21 cellular contexts compared by ENCODE assay signal in genomic region chr13:113142876-113143275, GRCh38. TPM values are rescaled to one million over a fixed set of nuclear protein-coding genes. Genes with fewer than 3 reads are reported as not detected.
DNase-seq lines count a peak whose midpoint lies in the region; ATAC-seq and TF ChIP-seq lines count a peak whose summit lies in the region.
"Had no signal": no experiment of that assay in that cellular context is flagged by ENCODE, and none has a peak within 500 bp of the region (broad histone marks: within the 10 kb centered on the region; RNA-seq: fewer than 3 reads in every experiment).

No MANE protein-coding gene starts in this region.

- H3K27me3 Mint-ChIP-seq in type B pancreatic cell: peaks cover under 1% of the 10 kb centered on the region

- intact Hi-C loops in Right ventricle myocardium inferior (cut with DNase I) (no loop called here), Right ventricle myocardium superior (cut with DNase I) (no loop called here), sciatic nerve (cut with DNase I) (no loop called here)

- no peak for TF ChIP-seq CTCF in coronary artery (IDR thresholded peaks at IDR 0.05)
- TF ChIP-seq CTCF in type B pancreatic cell (conservative IDR thresholded peaks at IDR 0.05): no peak

- no peaks in the 10 kb centered on the region for H3K9me3 Mint-ChIP-seq in type B pancreatic cell

- DNase-seq in Right ventricle myocardium inferior (ENCODE audit: missing footprints): peak; percentile 30
- no peak for DNase-seq in Right ventricle myocardium superior
- peak; percentile 53 for DNase-seq in coronary artery (ENCODE audit: low spot score)
- DNase-seq in mesenteric fat pad (ENCODE audit: low spot score): peak; percentile 74
- DNase-seq in type B pancreatic cell (ENCODE audit: extremely low spot score, unreplicated experiment): peak; percentile 68
- DNase-seq in NCI-H2227 (lab: John Stamatoyannopoulos, UW; ENCODE audit: unreplicated experiment): no peak
- no peak for DNase-seq in sciatic nerve (ENCODE audit: low spot score)
- no peak for DNase-seq in NCI-H1417 (lab: John Stamatoyannopoulos, UW)
- DNase-seq: NCI-H1105, NCI-H1694, NCI-H2081, NCI-H2171, NCI-H524 treated with DMSO at 0.1 percent for 48 hours, NCI-H82, SJCRH30 had no signal

- no peak overlapping the region for H3K4me3 Mint-ChIP-seq in type B pancreatic cell
- H3K4me3 Mint-ChIP-seq: B cell, CD14-positive monocyte, IgD-negative memory B cell had no signal

- H3K27ac Mint-ChIP-seq in type B pancreatic cell: no peak overlapping the region
- H3K27ac Mint-ChIP-seq: B cell, IgD-negative memory B cell had no signal

- no peaks in the 10 kb centered on the region for H3K36me3 Mint-ChIP-seq in type B pancreatic cell
- H3K36me3 Mint-ChIP-seq: CD14-positive monocyte, IgD-negative memory B cell had no signal

- no peak overlapping the region for H3K27ac ChIP-seq in coronary artery
- H3K27ac ChIP-seq: SJCRH30 had no signal

- no peaks in the 10 kb centered on the region for H3K4me1 Mint-ChIP-seq in type B pancreatic cell (ENCODE audit: unreplicated experiment)
- H3K4me1 Mint-ChIP-seq: B cell had no signal

- H3K4me3 ChIP-seq in coronary artery: no peak overlapping the region
- H3K4me3 ChIP-seq: HAP-1, SJCRH30 had no signal

- ATAC-seq in Right ventricle myocardium inferior (no peak), Right ventricle myocardium superior (ENCODE audit: poor library complexity) (no peak), sciatic nerve (no peak)
- ATAC-seq: Panc1 had no signal

RNA-seq across cellular contexts. Expression of gene PROZ, which starts 15.6 kb away (rescaled TPM):
- total RNA-seq in Right ventricle myocardium inferior (not detected), Right ventricle myocardium superior (not detected), mesenteric fat pad (not detected), type B pancreatic cell (ENCODE audit: low replicate concordance) (not detected in 2 replicates), sciatic nerve (not detected)
- total RNA-seq: A172, B cell, SJCRH30 had no signal

RNA-seq across cellular contexts. Expression of gene F10, which starts 20.3 kb away (rescaled TPM):
- total RNA-seq in Right ventricle myocardium inferior (5.2 TPM), Right ventricle myocardium superior (4.5 TPM), mesenteric fat pad (6.6 TPM), type B pancreatic cell (ENCODE audit: low replicate concordance) (34.4 and 53.6 TPM in 2 replicates), sciatic nerve (14.2 TPM)
- total RNA-seq: B cell had no signal

RNA-seq across cellular contexts. Expression of gene F7, which starts 37.3 kb away (rescaled TPM):
- total RNA-seq in Right ventricle myocardium inferior (not detected), Right ventricle myocardium superior (0.08 TPM), mesenteric fat pad (0.35 TPM), type B pancreatic cell (ENCODE audit: low replicate concordance) (3.0 and 5.3 TPM in 2 replicates), sciatic nerve (0.27 TPM)
- total RNA-seq: A172, B cell, SJCRH30 had no signal

Comparison
In these comparisons a context has a peak if more than half of its experiments do, and no peak if none do; other contexts are left out.
1. DNase-seq: peak in Right ventricle myocardium inferior (single experiment), coronary artery (single experiment), mesenteric fat pad (single experiment) and type B pancreatic cell (single experiment); none in Right ventricle myocardium superior (single experiment), NCI-H2227 (single experiment), sciatic nerve (single experiment) and NCI-H1417 (0 of 3).